In genomic region chr19:35592226-35592625, GRCh38 we compare ENCODE assay signal across 9 cellular contexts. TPM values are rescaled to one million over a fixed set of nuclear protein-coding genes. Genes with fewer than 3 reads are reported as not detected.
DNase-seq lines count a peak whose midpoint lies in the region; ATAC-seq, FAIRE-seq and TF ChIP-seq lines count a peak whose summit lies in the region.
"Had no signal": no experiment of that assay in that cellular context is flagged by ENCODE, and none has a peak within 500 bp of the region (broad histone marks: within the 10 kb centered on the region; RNA-seq: fewer than 3 reads in every experiment).

No MANE protein-coding gene starts in this region.

- H3K27ac Mint-ChIP-seq in osteocyte (ENCODE audit: unreplicated experiment), result no peak overlapping the region
- H3K27ac Mint-ChIP-seq: dendritic cell treated with granulocyte-macrophage colony-stimulating factor and Interleukin-4, amounts not matched to agents 40 ng/mL and 50 ng/mL, for 4 days had no signal

- peaks cover 0 to 11% (median 0%) of the 10 kb centered on the region in 45 donors for H3K27me3 ChIP-seq in dorsolateral prefrontal cortex

- H3K4me1 Mint-ChIP-seq in osteocyte (ENCODE audit: unreplicated experiment), result peaks cover 3% of the 10 kb centered on the region

- POLR2A ChIA-PET in GM10248 (lab: Yijun Ruan, JAX), result no interaction called here

- intact Hi-C loops in dorsolateral prefrontal cortex (cut with DNase I), result loop anchor here in 1 of 2 donors (10.0 kb wide), 1 partner anchor 77 kb away; the partner anchor contains the start of gene DMKN

- no peaks in the 10 kb centered on the region for H3K36me3 Mint-ChIP-seq in osteocyte (ENCODE audit: unreplicated experiment)

- DNase-seq in AG09309 (ENCODE audit: low read depth) (no peak), GM10248 (ENCODE audit: extremely low spot score) (peak; percentile 66), NCI-H526 (lab: John Stamatoyannopoulos, UW) (peak; percentile 41 to 80), dorsolateral prefrontal cortex (peak in 2 of 10 donors; percentile 15 to 33), osteocyte (ENCODE audit: extremely low spot score, unreplicated experiment) (no peak), T1000 (lab: John Stamatoyannopoulos, UW) (no peak), urothelium cell line (ENCODE audit: low spot score) (no peak)

- H3K4me3 ChIP-seq in AG09309 (ENCODE audit: control insufficient read depth, low read depth, low read length), result no peak overlapping the region
- H3K4me3 ChIP-seq in dorsolateral prefrontal cortex, result no peak overlapping the region

- no peak for ATAC-seq in HG02840 (IDR thresholded peaks at IDR 0.05; ENCODE audit: low FRiP score, unreplicated experiment)

- no peak overlapping the region for H3K4me3 Mint-ChIP-seq in osteocyte (ENCODE audit: unreplicated experiment)
- H3K4me3 Mint-ChIP-seq: dendritic cell treated with granulocyte-macrophage colony-stimulating factor and Interleukin-4, amounts not matched to agents 40 ng/mL and 50 ng/mL, for 4 days had no signal

- H3K9me3 Mint-ChIP-seq in osteocyte (ENCODE audit: unreplicated experiment), result no peaks in the 10 kb centered on the region
- H3K9me3 Mint-ChIP-seq: dendritic cell treated with granulocyte-macrophage colony-stimulating factor and Interleukin-4, amounts not matched to agents 40 ng/mL and 50 ng/mL, for 4 days had no signal

- no peak for FAIRE-seq in urothelium cell line (lab: Jason Lieb, UNC)

- TF ChIP-seq CTCF in AG09309 (IDR thresholded peaks at IDR 0.05; ENCODE audit: control insufficient read depth, insufficient read depth, low read depth, low read length, missing control alignments) (peak; percentile 54), GM10248 (IDR thresholded peaks at IDR 0.05; ENCODE audit: control extremely low read depth, extremely low read depth, low read depth, missing control alignments) (peak; percentile 53), dorsolateral prefrontal cortex (IDR thresholded peaks at IDR 0.05 in 54 of 56, conservative IDR thresholded peaks at IDR 0.05 in 2 of 56; ENCODE audit: low read depth in 1 of 56, partially characterized antibody in 56 of 56) (peak in 52 of 56 donors; percentile 20 to 72 (median 43)), osteocyte (IDR thresholded peaks at IDR 0.05) (peak; percentile 50)

- CTCF ChIA-PET in GM10248 (lab: Yijun Ruan, JAX), result interaction anchor here (0.7 to 7.5 kb wide), 21 partner anchors 9 to 239 kb away, joined by 3 to 49 read pairs (median 4); partner anchors contain the start of gene HAUS5

- H3K27ac ChIP-seq in dorsolateral prefrontal cortex, result no peak overlapping the region

- peaks cover 10% of the 10 kb centered on the region for H3K27me3 Mint-ChIP-seq in osteocyte (ENCODE audit: unreplicated experiment)

RNA-seq across cellular contexts. Expression of gene PMIS2, which starts 6.3 kb away (rescaled TPM):
- 1 to 10 TPM in 1 of 120 experiments, under 1 TPM in 1, not detected in 118; 0.97 to 1.4 TPM for total RNA-seq in dorsolateral prefrontal cortex
- total RNA-seq in osteocyte, result not detected in 2 replicates

RNA-seq across cellular contexts. Expression of gene HAUS5, which starts 20.3 kb away (rescaled TPM):
- total RNA-seq in dorsolateral prefrontal cortex (10 to 100 TPM in 96 of 120 experiments, 1 to 10 TPM in 24; 5.1 to 22.1 (median 13.4) TPM), osteocyte (15.0 and 16.6 TPM in 2 replicates)

RNA-seq across cellular contexts. Expression of gene ATP4A, which starts 28.8 kb away (rescaled TPM):
- total RNA-seq in dorsolateral prefrontal cortex, result 1 to 10 TPM in 69 of 120 experiments, under 1 TPM in 45, not detected in 6; 0.11 to 4.8 (median 1.2) TPM
- total RNA-seq in osteocyte, result not detected in 2 replicates

RNA-seq across cellular contexts. Expression of gene RBM42, which starts 36.6 kb away (rescaled TPM):
- 10 to 100 TPM; 36.6 to 66.9 (median 49.4) TPM for total RNA-seq in dorsolateral prefrontal cortex
- 88.9 and 95.3 TPM in 2 replicates for total RNA-seq in osteocyte

RNA-seq across cellular contexts. Expression of gene TMEM147, which starts 46.8 kb away (rescaled TPM):
- total RNA-seq in dorsolateral prefrontal cortex (10 to 100 TPM; 38.2 to 73.0 (median 54.7) TPM), osteocyte (110 and 111 TPM in 2 replicates)

Comparison
In these comparisons a context has a peak if more than half of its experiments do, and no peak if none do; other contexts are left out.
1. DNase-seq: peak in GM10248 (single experiment) and NCI-H526 (2 of 2); none in AG09309 (single experiment), osteocyte (single experiment), T1000 (single experiment) and urothelium cell line (single experiment).
2. Peak in every context shown above with its lines, with median percentiles within 50 percentile points of each other: CTCF ChIP-seq.